ENCODE assay signal across 20 cellular contexts in genomic region chr1:201400257-201401230, GRCh38. TPM values are rescaled to one million over a fixed set of nuclear protein-coding genes. Genes with fewer than 3 reads are reported as not detected.
A peak's percentile ranks its signal among the peaks of the same experiment; 100 is the strongest.
DNase-seq lines count a peak whose midpoint lies in the region; ATAC-seq, FAIRE-seq and TF ChIP-seq lines count a peak whose summit lies in the region.
"Had no signal": no experiment of that assay in that cellular context is flagged by ENCODE, and none has a peak within 500 bp of the region (broad histone marks: within the 10 kb centered on the region; RNA-seq: fewer than 3 reads in every experiment).

No MANE protein-coding gene starts in this region.

- no peak for TF ChIP-seq CTCF in mammary epithelial cell (conservative IDR thresholded peaks at IDR 0.05 in 1 of 2, IDR thresholded peaks at IDR 0.05 in 1 of 2; ENCODE audit: extremely low read depth in 1 of 2, insufficient read depth in 1 of 2, low read depth in 1 of 2, low read length in 2 of 2)
- TF ChIP-seq CTCF in keratinocyte (optimal IDR thresholded peaks at IDR 0.05 in 1 of 3, IDR thresholded peaks at IDR 0.05 in 1 of 3, conservative IDR thresholded peaks at IDR 0.05 in 1 of 3; ENCODE audit: extremely low read depth in 1 of 3, insufficient read depth in 2 of 3, low read length in 3 of 3), result no peak
- no peak for TF ChIP-seq CTCF in pancreas (IDR thresholded peaks at IDR 0.05)

- in situ Hi-C loops in GM23248 (cut with MboI), result no loop called here
- in situ Hi-C loops in mammary epithelial cell (cut with MboI; ENCODE audit: low sequenced_read_pairs in 2 of 2), result no loop called here

- H3K4me2 ChIP-seq in GM23248 (ENCODE audit: unreplicated experiment) (no peak overlapping the region), mammary epithelial cell (ENCODE audit: insufficient read depth, low read depth, low read length) (peak overlapping the region; percentile 96), keratinocyte (ENCODE audit: control insufficient read depth, extremely low read depth, insufficient read depth, low read depth, low read length) (peak overlapping the region; percentile 81)

- no peak overlapping the region for H3K4me3 ChIP-seq in GM23248
- peak overlapping the region; percentile 88 to 90 (median 90) for H3K4me3 ChIP-seq in mammary epithelial cell (replicated peaks in 1 of 3; ENCODE audit: insufficient read depth in 1 of 3, low read depth in 2 of 3, low read length in 3 of 3)
- peak overlapping the region; percentile 82 to 97 (median 92) for H3K4me3 ChIP-seq in keratinocyte (ENCODE audit: control insufficient read depth in 2 of 3, extremely low read depth in 1 of 3, insufficient read depth in 2 of 3, low read depth in 1 of 3, low read length in 3 of 3)
- peak overlapping the region in 3 of 4 donors; percentile 57 to 86 (median 64) for H3K4me3 ChIP-seq in pancreas

- no peaks in the 10 kb centered on the region for H3K9me2 ChIP-seq in GM23248 (ENCODE audit: insufficient read depth)

- H3K36me3 ChIP-seq in GM23248 (ENCODE audit: low read depth) (no peaks in the 10 kb centered on the region), mammary epithelial cell (ENCODE audit: insufficient read depth, low read length) (no peaks in the 10 kb centered on the region), keratinocyte (ENCODE audit: control insufficient read depth in 2 of 2, extremely low read depth in 1 of 2, insufficient read depth in 2 of 2, low read length in 2 of 2) (peaks cover 1 to 2% of the 10 kb centered on the region in 2 experiments), pancreas (no peaks in the 10 kb centered on the region)
- H3K36me3 ChIP-seq: neural progenitor cell had no signal

- no peak overlapping the region for H3K27ac Mint-ChIP-seq in activated naive CD8-positive, alpha-beta T cell treated with anti-CD3 and anti-CD28 coated beads for 36 hours
- H3K27ac Mint-ChIP-seq: neural progenitor cell had no signal

- peaks cover 41% of the 10 kb centered on the region for H3K27me3 Mint-ChIP-seq in activated naive CD8-positive, alpha-beta T cell treated with anti-CD3 and anti-CD28 coated beads for 36 hours

- no peaks in the 10 kb centered on the region for H3K9me3 ChIP-seq in GM23248 (ENCODE audit: low read depth)
- H3K9me3 ChIP-seq in mammary epithelial cell (replicated peaks; ENCODE audit: insufficient read depth, low read length), result no peaks in the 10 kb centered on the region
- no peaks in the 10 kb centered on the region for H3K9me3 ChIP-seq in keratinocyte (ENCODE audit: control insufficient read depth, low read depth, low read length)
- no peaks in the 10 kb centered on the region for H3K9me3 ChIP-seq in pancreas

- intact Hi-C loops in mammary epithelial cell (cut with micrococcal nuclease) (no loop called here), pancreas (cut with DNase I) (no loop called here)

- H3K4me3 Mint-ChIP-seq in activated naive CD8-positive, alpha-beta T cell treated with anti-CD3 and anti-CD28 coated beads for 36 hours, result no peak overlapping the region

- no peak for ATAC-seq in pancreas

- H3K27me3 ChIP-seq in GM23248 (replicated peaks; ENCODE audit: insufficient read depth) (peaks cover 62% of the 10 kb centered on the region), mammary epithelial cell (ENCODE audit: insufficient read depth, low read length) (no peaks in the 10 kb centered on the region), keratinocyte (ENCODE audit: control insufficient read depth, extremely low read depth, insufficient read depth, low read length) (no peaks in the 10 kb centered on the region), pancreas (no peaks in the 10 kb centered on the region)

- dilution Hi-C loops in mammary epithelial cell (cut with HindIII; ENCODE audit: low sequenced_read_pairs) (no loop called here), keratinocyte (cut with MboI; ENCODE audit: extremely low pct_ligation_motif_present, low sequenced_read_pairs) (no loop called here)

- H3K4me1 ChIP-seq in GM23248 (ENCODE audit: insufficient read depth), result no peaks in the 10 kb centered on the region
- peaks cover 37% of the 10 kb centered on the region for H3K4me1 ChIP-seq in mammary epithelial cell (ENCODE audit: insufficient read depth, low read length)
- H3K4me1 ChIP-seq in keratinocyte (ENCODE audit: control insufficient read depth, extremely low read depth, insufficient read depth, low read length), result peaks cover 28% of the 10 kb centered on the region
- H3K4me1 ChIP-seq in pancreas, result peaks cover 13 to 25% (median 13%) of the 10 kb centered on the region in 3 donors

- no peaks in the 10 kb centered on the region for H3F3A ChIP-seq in GM23248 (ENCODE audit: insufficient read depth)

- H3K79me2 ChIP-seq in GM23248 (ENCODE audit: insufficient read depth), result no peaks in the 10 kb centered on the region
- H3K79me2 ChIP-seq in mammary epithelial cell (ENCODE audit: insufficient read depth, low read length), result peaks cover 46% of the 10 kb centered on the region
- peaks cover 38% of the 10 kb centered on the region for H3K79me2 ChIP-seq in keratinocyte (ENCODE audit: control insufficient read depth, insufficient read depth, low read length)

- H4K20me1 ChIP-seq in GM23248 (ENCODE audit: insufficient read depth) (no peaks in the 10 kb centered on the region), mammary epithelial cell (ENCODE audit: insufficient read depth, low read length) (no peaks in the 10 kb centered on the region), keratinocyte (ENCODE audit: control insufficient read depth, extremely low read depth, insufficient read depth, low read length) (peaks cover 6% of the 10 kb centered on the region)

- no peak overlapping the region for H2AFZ ChIP-seq in GM23248
- peak overlapping the region; percentile 84 for H2AFZ ChIP-seq in mammary epithelial cell (ENCODE audit: low read depth, low read length)
- no peak overlapping the region for H2AFZ ChIP-seq in keratinocyte (ENCODE audit: control insufficient read depth, low read length)

- peak; percentile 48 for FAIRE-seq in keratinocyte (lab: Jason Lieb, UNC)
- no peak for FAIRE-seq in pancreas (lab: Jason Lieb, UNC)

- DNase-seq in GM23248, result peak; percentile 40
- no peak for DNase-seq in mammary epithelial cell
- DNase-seq in keratinocyte (ENCODE audit: low read depth, low spot score), result no peak
- no peak for DNase-seq in pancreas
- no peak for DNase-seq in activated CD4-positive, alpha-beta T cell treated with anti-CD3 and anti-CD28 coated beads, Interleukin-2, amount 50 U/mL, for 48 hours
- DNase-seq in SKM-1 (lab: John Stamatoyannopoulos, UW; ENCODE audit: unreplicated experiment), result no peak
- no peak for DNase-seq in activated naive CD8-positive, alpha-beta T cell treated with anti-CD3 and anti-CD28 coated beads for 36 hours
- DNase-seq in activated effector memory CD4-positive, alpha-beta T cell treated with Interleukin-2 at 50 U/mL for 16 hours, result no peak
- DNase-seq: activated CD4-positive, alpha-beta T cell treated with anti-CD3 and anti-CD28 coated beads, Interleukin-2, amount 50 U/mL, for 4 hours; foreskin fibroblast; HCEC 1CT; islet precursor cell; NCI-H2029 treated with DMSO at 0.1 percent for 48 hours; NCI-H69; RPMI8226 had no signal

- CTCF ChIA-PET in mammary epithelial cell (lab: Charles Lee; ENCODE audit: low non-redundant PET), result no interaction called here

- no peak overlapping the region for H3K9ac ChIP-seq in GM23248
- peak overlapping the region; percentile 93 for H3K9ac ChIP-seq in mammary epithelial cell (ENCODE audit: insufficient read depth, low read length)
- H3K9ac ChIP-seq in keratinocyte (ENCODE audit: control insufficient read depth, extremely low read depth, insufficient read depth, low read length), result peak overlapping the region; percentile 96
- H3K9ac ChIP-seq: neural progenitor cell had no signal

- H3K27ac ChIP-seq in GM23248 (no peak overlapping the region), mammary epithelial cell (ENCODE audit: insufficient read depth, low read depth, low read length) (peak overlapping the region; percentile 77), keratinocyte (ENCODE audit: control insufficient read depth, insufficient read depth, low read length) (peak overlapping the region; percentile 90), pancreas (peak overlapping the region; percentile 74 to 95 (median 88))
- H3K27ac ChIP-seq: HL-60, neural progenitor cell had no signal

- peaks cover 3% of the 10 kb centered on the region for H3K9me1 ChIP-seq in keratinocyte (ENCODE audit: control insufficient read depth, extremely low read depth, insufficient read depth, low read length)

- BruUV-seq in mammary epithelial cell (replicated peaks; lab: Mats Ljungman, UMichigan), result no TSS peak

- WGBS in GM23248 (ENCODE audit: low coverage in 1 of 2, low lambda C conversion rate in 2 of 2, missing lambda C conversion rate in 2 of 2), 2 experiments, result 82% methylated on average over 12 of the region's 12 CpGs
- WGBS in mammary epithelial cell (ENCODE audit: low coverage, missing lambda C conversion rate), result 84% methylated on average over 9 of the region's 12 CpGs
- 49 to 62% methylated on average over 12 of the region's 12 CpGs for WGBS in pancreas, 2 donors

- H3K4me1 Mint-ChIP-seq in activated naive CD8-positive, alpha-beta T cell treated with anti-CD3 and anti-CD28 coated beads for 36 hours, result no peaks in the 10 kb centered on the region

- H3K36me3 Mint-ChIP-seq in activated naive CD8-positive, alpha-beta T cell treated with anti-CD3 and anti-CD28 coated beads for 36 hours, result no peaks in the 10 kb centered on the region
- H3K36me3 Mint-ChIP-seq: neural progenitor cell had no signal

- no peaks in the 10 kb centered on the region for H3K9me3 Mint-ChIP-seq in activated naive CD8-positive, alpha-beta T cell treated with anti-CD3 and anti-CD28 coated beads for 36 hours
- H3K9me3 Mint-ChIP-seq: neural progenitor cell had no signal

RNA-seq across cellular contexts. Expression of gene LAD1, which starts 1.4 kb away (rescaled TPM):
- not detected in 2 replicates for total RNA-seq in GM23248 (2014; rRNA removed; shearing (Covaris generic))
- polyA plus RNA-seq in GM23248 (2016; fragmentation: Nextera tagmentation; extraction: Ambion mirVana), result not detected in 2 replicates
- total RNA-seq in mammary epithelial cell, result 100 to 1,000 TPM; 101 to 212 TPM
- polyA plus RNA-seq in mammary epithelial cell, result 71.7 TPM
- 91.3 TPM for polyA minus RNA-seq in mammary epithelial cell
- polyA plus RNA-seq in keratinocyte, result 82.4 to 140 TPM (median 82.9 TPM) in 3 replicates
- polyA plus RNA-seq in keratinocyte (2011; ENCODE audit: low read depth), result 248 TPM
- polyA plus RNA-seq in keratinocyte (2011; cell fraction: cytosol; rRNA removed), result 83.9 and 126 TPM in 2 replicates
- polyA plus RNA-seq in keratinocyte (2011; cell fraction: nucleus; rRNA removed), result 92.0 and 120 TPM in 2 replicates
- 182 and 251 TPM in 2 replicates for polyA plus RNA-seq in keratinocyte (2012; ENCODE audit: low replicate concordance)
- 61.3 to 158 TPM (median 119 TPM) in 3 replicates for polyA minus RNA-seq in keratinocyte
- 119 TPM for polyA minus RNA-seq in keratinocyte (2011; cell fraction: cytosol; rRNA and poly(A)+ RNA removed)
- polyA minus RNA-seq in keratinocyte (2011; cell fraction: nucleus; rRNA and poly(A)+ RNA removed), result 57.9 and 60.0 TPM in 2 replicates
- total RNA-seq in pancreas, result 10 to 100 TPM; 28.7 to 62.5 (median 44.3) TPM
- polyA plus RNA-seq in pancreas, result 10 to 100 TPM; 37.3 to 56.3 TPM
- total RNA-seq in activated naive CD8-positive, alpha-beta T cell treated with anti-CD3 and anti-CD28 coated beads for 36 hours, result not detected
- total RNA-seq: dermis microvascular lymphatic vessel endothelial cell; T-helper 2 cell treated with Interferon-gamma antibody and Interleukin-4, amounts not matched to agents 100 ng/mL and 5 ng/mL, for 36 hours had no signal

RNA-seq across cellular contexts. Expression of gene TNNI1, which starts 21.0 kb away (rescaled TPM):
- total RNA-seq in GM23248 (2014; rRNA removed; shearing (Covaris generic)), result not detected in 2 replicates
- polyA plus RNA-seq in GM23248 (2016; fragmentation: Nextera tagmentation; extraction: Ambion mirVana) (0.20 and 2.0 TPM in 2 replicates), mammary epithelial cell (0.07 TPM), keratinocyte (not detected in 3 replicates), pancreas (under 1 TPM; 0.04 to 0.63 TPM)
- total RNA-seq in mammary epithelial cell (not detected), pancreas (not detected)
- polyA minus RNA-seq in mammary epithelial cell (not detected), keratinocyte (0.06 TPM in 1 of 3 replicates, not detected in the others)
- polyA plus RNA-seq in keratinocyte (2011; ENCODE audit: low read depth), result not detected
- polyA plus RNA-seq in keratinocyte (2011; cell fraction: cytosol; rRNA removed), result not detected in 2 replicates
- polyA plus RNA-seq in keratinocyte (2011; cell fraction: nucleus; rRNA removed), result not detected in 2 replicates
- polyA plus RNA-seq in keratinocyte (2012; ENCODE audit: low replicate concordance), result 0.86 and 1.4 TPM in 2 replicates
- not detected for polyA minus RNA-seq in keratinocyte (2011; cell fraction: cytosol; rRNA and poly(A)+ RNA removed)
- polyA minus RNA-seq in keratinocyte (2011; cell fraction: nucleus; rRNA and poly(A)+ RNA removed), result 0.11 TPM in 1 of 2 replicates, not detected in the other
- total RNA-seq in activated naive CD8-positive, alpha-beta T cell treated with anti-CD3 and anti-CD28 coated beads for 36 hours, result not detected
- total RNA-seq: dermis microvascular lymphatic vessel endothelial cell; T-helper 2 cell treated with Interferon-gamma antibody and Interleukin-4, amounts not matched to agents 100 ng/mL and 5 ng/mL, for 36 hours had no signal
- polyA plus RNA-seq: AG04450 had no signal

RNA-seq across cellular contexts. Expression of gene TNNT2, which starts 23.1 kb away (rescaled TPM):
- total RNA-seq in GM23248 (2014; rRNA removed; shearing (Covaris generic)), result not detected in 2 replicates
- polyA plus RNA-seq in GM23248 (2016; fragmentation: Nextera tagmentation; extraction: Ambion mirVana) (1.7 TPM in 1 of 2 replicates, not detected in the other), mammary epithelial cell (0.19 TPM), keratinocyte (0.61 to 2.3 TPM (median 1.4 TPM) in 3 replicates), pancreas (1 to 10 TPM; 2.4 to 7.0 TPM)
- total RNA-seq in mammary epithelial cell (1 to 10 TPM in 1 of 2 donors, under 1 TPM in 1; 0.83 to 1.3 TPM), pancreas (1 to 10 TPM in 2 of 6 donors, under 1 TPM in 4; 0.06 to 3.0 (median 0.70) TPM)
- polyA minus RNA-seq in mammary epithelial cell (not detected), keratinocyte (0.59 to 4.1 TPM (median 3.5 TPM) in 3 replicates)
- polyA plus RNA-seq in keratinocyte (2011; ENCODE audit: low read depth), result 36.2 TPM
- polyA plus RNA-seq in keratinocyte (2011; cell fraction: cytosol; rRNA removed), result 0.43 and 0.45 TPM in 2 replicates
- 9.6 and 9.8 TPM in 2 replicates for polyA plus RNA-seq in keratinocyte (2011; cell fraction: nucleus; rRNA removed)
- polyA plus RNA-seq in keratinocyte (2012; ENCODE audit: low replicate concordance), result 1.1 and 26.4 TPM in 2 replicates
- not detected for polyA minus RNA-seq in keratinocyte (2011; cell fraction: cytosol; rRNA and poly(A)+ RNA removed)
- polyA minus RNA-seq in keratinocyte (2011; cell fraction: nucleus; rRNA and poly(A)+ RNA removed), result 5.7 and 8.5 TPM in 2 replicates
- not detected for total RNA-seq in activated naive CD8-positive, alpha-beta T cell treated with anti-CD3 and anti-CD28 coated beads for 36 hours
- total RNA-seq: dermis microvascular lymphatic vessel endothelial cell; T-helper 2 cell treated with Interferon-gamma antibody and Interleukin-4, amounts not matched to agents 100 ng/mL and 5 ng/mL, for 36 hours had no signal

Comparison
In these comparisons a context has a peak if more than half of its experiments do, and no peak if none do; other contexts are left out.
1. RNA of gene LAD1, which starts 1.4 kb away (total RNA-seq): 101 to 212 TPM in mammary epithelial cell and 28.7 to 62.5 TPM in pancreas; not detected in activated naive CD8-positive, alpha-beta T cell treated with anti-CD3 and anti-CD28 coated beads for 36 hours and not detected in GM23248; every median in the first group is over 10 times any median in the second.